In genomic region chr12:30945443-30946164, GRCh38 we compare ENCODE assay signal across 24 cellular contexts. TPM values are rescaled to one million over a fixed set of nuclear protein-coding genes. Genes with fewer than 3 reads are reported as not detected.
DNase-seq lines count a peak whose midpoint lies in the region; ATAC-seq and TF ChIP-seq lines count a peak whose summit lies in the region.
"Had no signal": no experiment of that assay in that cellular context is flagged by ENCODE, and none has a peak within 500 bp of the region (broad histone marks: within the 10 kb centered on the region; RNA-seq: fewer than 3 reads in every experiment).

No MANE protein-coding gene starts in this region.

- H3K36me3 ChIP-seq in gastroesophageal sphincter: no peaks in the 10 kb centered on the region
- H3K36me3 ChIP-seq in rectal smooth muscle tissue (ENCODE audit: control insufficient read depth, insufficient read depth, low read length): no peaks in the 10 kb centered on the region
- H3K36me3 ChIP-seq: BLaER1, HAP-1 had no signal

- H3K4me3 ChIP-seq in gastroesophageal sphincter (no peak overlapping the region), rectal smooth muscle tissue (ENCODE audit: low read length) (no peak overlapping the region)
- H3K4me3 ChIP-seq: BLaER1, HAP-1, K562 had no signal

- ATAC-seq in gastroesophageal sphincter (no peak), GM19455 (IDR thresholded peaks at IDR 0.05; ENCODE audit: unreplicated experiment) (no peak)
- ATAC-seq: K562, PC-3 had no signal

- TF ChIP-seq CTCF in gastroesophageal sphincter (IDR thresholded peaks at IDR 0.05): no peak

- no peak overlapping the region for H3K9ac ChIP-seq in rectal smooth muscle tissue (ENCODE audit: low read length)
- H3K9ac ChIP-seq: BLaER1 had no signal

- WGBS in gastroesophageal sphincter (ENCODE audit: low coverage in 1 of 2), 2 donors: 82% methylated on average over 3 of the region's 11 CpGs; no CpG with 5 or more reads in 1 of the 2 donors

- TF ChIP-seq POLR2A in gastroesophageal sphincter (IDR thresholded peaks at IDR 0.05): no peak

- H3K27me3 ChIP-seq in gastroesophageal sphincter (no peaks in the 10 kb centered on the region), rectal smooth muscle tissue (ENCODE audit: control insufficient read depth, insufficient read depth, low read length) (no peaks in the 10 kb centered on the region)
- H3K27me3 ChIP-seq: BLaER1 had no signal

- no peak for TF ChIP-seq EP300 in gastroesophageal sphincter (IDR thresholded peaks at IDR 0.05)

- H3K27ac ChIP-seq in gastroesophageal sphincter (peak overlapping the region in 3 of 4 donors; percentile 37 to 52 (median 43)), rectal smooth muscle tissue (ENCODE audit: low read depth, low read length) (peak overlapping the region; percentile 65)
- H3K27ac ChIP-seq: BLaER1 had no signal

- DNase-seq in RPMI7951 (ENCODE audit: low read depth) (peak; percentile 26), mesenteric fat pad (ENCODE audit: low spot score) (peak; percentile 59), NCI-H774 (lab: John Stamatoyannopoulos, UW) (no peak), ureter (ENCODE audit: low spot score) (no peak), occipital lobe (lab: John Stamatoyannopoulos, UW) (no peak)
- DNase-seq: CD4-positive, alpha-beta T cell; HFFc6; Kasumi-1; NCI-H1092 treated with DMSO at 0.1 percent for 48 hours; NCI-H1436; NCI-H187; NCI-H2171 treated with DMSO at 0.1 percent for 48 hours; NCI-H524 treated with DMSO at 0.1 percent for 48 hours; NCI-H82; NK-92 treated with Interleukin-12 subunit alpha and Interleukin-12 subunit beta, amount 100 ng/mL, for 24 hours; PC-3; SHP77 had no signal

- no peaks in the 10 kb centered on the region for H3K4me1 ChIP-seq in gastroesophageal sphincter
- H3K4me1 ChIP-seq in rectal smooth muscle tissue (ENCODE audit: control insufficient read depth, insufficient read depth, low read length): no peaks in the 10 kb centered on the region
- H3K4me1 ChIP-seq: BLaER1 had no signal

- H3K9me3 ChIP-seq in gastroesophageal sphincter: no peaks in the 10 kb centered on the region
- H3K9me3 ChIP-seq: HAP-1 had no signal

RNA-seq across cellular contexts. Expression of gene TSPAN11, which starts 19.1 kb away (rescaled TPM):
- 0.29 and 0.48 TPM in 2 replicates for total RNA-seq in RPMI7951 (2014; rRNA removed; shearing (Covaris generic))
- total RNA-seq in gastroesophageal sphincter (10 to 100 TPM in 1 of 4 donors, 1 to 10 TPM in 3; 4.8 to 15.9 (median 6.5) TPM), mesenteric fat pad (1.4 TPM), ureter (3.4 TPM), occipital lobe (4.8 TPM)
- total RNA-seq: CD4-positive, alpha-beta T cell; K562; PC-3; SK-MEL-5 had no signal

Comparison
In these comparisons a context has a peak if more than half of its experiments do, and no peak if none do; other contexts are left out.
1. DNase-seq: peak in RPMI7951 (single experiment) and mesenteric fat pad (single experiment); none in NCI-H774 (single experiment), ureter (single experiment) and occipital lobe (single experiment).